In the genomic region with DNA sequence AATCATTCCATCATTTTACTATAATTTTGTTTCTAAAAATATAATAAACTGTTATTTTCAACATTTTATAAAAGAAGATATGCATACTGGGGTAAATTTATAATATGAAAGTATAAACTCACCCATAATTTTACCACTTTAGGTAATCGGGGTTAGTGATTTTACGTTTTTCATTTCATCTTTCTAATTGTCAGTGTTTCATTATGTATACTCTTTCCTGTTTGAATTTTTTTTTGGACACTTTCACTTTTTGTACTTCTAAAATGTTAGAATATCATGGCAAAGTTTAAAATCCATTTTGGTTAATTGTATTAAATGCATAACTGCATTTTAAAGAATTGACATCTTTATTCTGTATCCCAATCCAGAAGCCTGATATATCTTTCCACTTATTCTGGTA, we compare ENCODE assay signal across 14 cellular contexts.
A peak's percentile ranks its signal among the peaks of the same experiment; 100 is the strongest.
DNase-seq lines count a peak whose midpoint lies in the region; ATAC-seq, FAIRE-seq and TF ChIP-seq lines count a peak whose summit lies in the region.
"Had no signal": no experiment of that assay in that cellular context is flagged by ENCODE, and none has a peak within 500 bp of the region (broad histone marks: within the 10 kb centered on the region; RNA-seq: fewer than 3 reads in every experiment).

No MANE protein-coding gene starts in this region.

- no peak overlapping the region for H2AFZ ChIP-seq in Karpas-422 (ENCODE audit: low read length)

- H3K4me3 ChIP-seq in Karpas-422 (ENCODE audit: low read length): no peak overlapping the region
- H3K4me3 ChIP-seq in kidney (ENCODE audit: low read length in 2 of 2): no peak overlapping the region

- TF ChIP-seq CTCF in kidney (IDR thresholded peaks at IDR 0.05; ENCODE audit: borderline replicate concordance, extremely low read depth, insufficient read depth): no peak

- no peak overlapping the region for H3K27ac ChIP-seq in Karpas-422 (ENCODE audit: low read length)
- no peak overlapping the region for H3K27ac ChIP-seq in kidney (ENCODE audit: low read depth in 2 of 2, low read length in 2 of 2)
- H3K27ac ChIP-seq: HL-60 had no signal

- H3K4me2 ChIP-seq in Karpas-422 (ENCODE audit: low read depth, low read length, poor library complexity, severe bottlenecking): peak overlapping the region; percentile 19

- intact Hi-C loops in kidney (cut with DNase I): no loop called here

- H3K4me1 ChIP-seq in Karpas-422 (ENCODE audit: low read length) (peaks cover 8% of the 10 kb centered on the region; the same call in 1 of the 2 replicates), kidney (ENCODE audit: control insufficient read depth in 1 of 2, insufficient read depth in 1 of 2, low read depth in 1 of 2, low read length in 2 of 2) (no peaks in the 10 kb centered on the region)

- H3K9me3 ChIP-seq in Karpas-422 (ENCODE audit: low read length) (no peaks in the 10 kb centered on the region), kidney (ENCODE audit: control insufficient read depth in 1 of 2, low read length in 2 of 2) (no peaks in the 10 kb centered on the region)

- ATAC-seq in GM19467 (IDR thresholded peaks at IDR 0.05; ENCODE audit: unreplicated experiment): peak; percentile 28
- ATAC-seq: CD8-positive, alpha-beta T cell; HCT116 had no signal

- H3K9me2 ChIP-seq in Karpas-422 (replicated peaks; ENCODE audit: insufficient read depth, low read length): no peaks in the 10 kb centered on the region

- no peak overlapping the region for H3K9ac ChIP-seq in Karpas-422 (ENCODE audit: low read length)
- no peak overlapping the region for H3K9ac ChIP-seq in kidney (ENCODE audit: low read length in 2 of 2)

- H3K79me2 ChIP-seq in Karpas-422 (ENCODE audit: low read length): peaks cover 46% of the 10 kb centered on the region

- DNase-seq in Karpas-422 (no peak), kidney (no peak), cortex of kidney (lab: John Stamatoyannopoulos, UW) (no peak), NOMO-1 treated with DMSO at 0.1 percent for 48 hours (lab: John Stamatoyannopoulos, UW; ENCODE audit: unreplicated experiment) (no peak)
- no peak for DNase-seq in stimulated activated CD4-positive, alpha-beta T cell treated with anti-CD3 and anti-CD28 coated beads, Interleukin-4, amount 100 ng/mL, for 24 hours
- DNase-seq: CD8-positive, alpha-beta T cell; COR-L47; DND-41; GF-D8 had no signal

- FAIRE-seq in kidney (lab: Jason Lieb, UNC): peak; percentile 37
- FAIRE-seq: D721Med, GM18507 had no signal

- no peaks in the 10 kb centered on the region for H3K27me3 ChIP-seq in Karpas-422 (ENCODE audit: low read length)

- peaks cover 5% of the 10 kb centered on the region; the same call in 1 of the 2 replicates for H3K36me3 ChIP-seq in Karpas-422 (ENCODE audit: insufficient read depth, low read length)
- no peaks in the 10 kb centered on the region for H3K36me3 ChIP-seq in kidney (ENCODE audit: control insufficient read depth in 1 of 2, insufficient read depth in 2 of 2, low read length in 2 of 2)

- H4K20me1 ChIP-seq in Karpas-422 (ENCODE audit: insufficient read depth, low read depth, low read length): no peaks in the 10 kb centered on the region
